ENCODE assay signal across 1 cellular context in the genomic region with DNA sequence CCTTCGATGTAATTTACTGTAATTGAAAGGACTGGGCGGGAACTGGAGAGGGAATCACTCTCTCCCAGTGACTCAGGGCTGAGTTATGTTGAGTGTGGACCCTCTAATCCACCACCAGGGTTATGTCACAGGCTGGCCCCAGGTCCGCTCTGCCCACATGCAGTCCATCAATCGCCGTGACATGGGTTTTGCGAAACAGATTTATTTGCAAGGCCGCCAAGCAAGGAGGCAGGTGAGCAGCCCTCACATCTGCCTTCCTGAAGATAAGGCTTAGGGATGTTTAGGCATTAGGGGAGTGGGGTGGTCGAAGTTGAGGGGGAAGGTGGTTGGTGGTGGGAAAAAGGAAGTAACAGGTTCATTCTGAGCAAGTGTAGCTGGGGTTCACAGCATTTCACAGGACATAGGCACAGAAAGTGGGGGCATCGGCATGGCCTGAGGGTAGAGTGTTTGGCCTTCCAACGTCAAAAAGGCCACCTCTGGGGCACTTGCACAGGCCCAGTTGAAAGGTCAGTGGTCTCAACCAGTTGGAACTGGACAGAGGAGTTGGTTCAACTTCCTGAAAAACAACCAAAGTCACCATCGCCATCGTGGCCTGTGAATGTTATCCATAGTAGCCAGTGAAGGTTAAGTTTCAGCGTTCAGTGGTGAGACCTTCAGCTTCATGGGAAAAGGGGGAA.
A peak's percentile ranks its signal among the peaks of the same experiment; 100 is the strongest.
TF ChIP-seq lines count a peak whose summit lies in the region.

No MANE protein-coding gene starts in this region.

TF ChIP-seq in HepG2, 621 proteins besides CTCF, POLR2A, EP300 and RAD21 (continued from another document and continues in another):
- TF ChIP-seq, protein P1, sequence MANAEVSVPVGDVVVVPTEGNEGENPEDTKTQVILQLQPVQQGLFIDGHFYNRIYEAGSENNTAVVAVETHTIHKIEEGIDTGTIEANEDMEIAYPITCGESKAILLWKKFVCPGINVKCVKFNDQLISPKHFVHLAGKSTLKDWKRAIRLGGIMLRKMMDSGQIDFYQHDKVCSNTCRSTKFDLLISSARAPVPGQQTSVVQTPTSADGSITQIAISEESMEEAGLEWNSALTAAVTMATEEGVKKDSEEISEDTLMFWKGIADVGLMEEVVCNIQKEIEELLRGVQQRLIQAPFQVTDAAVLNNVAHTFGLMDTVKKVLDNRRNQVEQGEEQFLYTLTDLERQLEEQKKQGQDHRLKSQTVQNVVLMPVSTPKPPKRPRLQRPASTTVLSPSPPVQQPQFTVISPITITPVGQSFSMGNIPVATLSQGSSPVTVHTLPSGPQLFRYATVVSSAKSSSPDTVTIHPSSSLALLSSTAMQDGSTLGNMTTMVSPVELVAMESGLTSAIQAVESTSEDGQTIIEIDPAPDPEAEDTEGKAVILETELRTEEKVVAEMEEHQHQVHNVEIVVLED (CRISPR knock-in tag; IDR thresholded peaks at IDR 0.05; ENCODE audit: borderline replicate concordance): no peak
- TF ChIP-seq ZBTB21 (CRISPR knock-in tag; IDR thresholded peaks at IDR 0.05) (peak; percentile 42; the same call in 1 of the 2 replicates), U2AF2 (IDR thresholded peaks at IDR 0.05; ENCODE audit: low read depth, low read length) (no peak), MEIS2 (CRISPR knock-in tag; IDR thresholded peaks at IDR 0.05) (0 out of 2 replicates have a peak, but pooled peaks have one; percentile 21), FOXP1 (IDR thresholded peaks at IDR 0.05) (no peak), FOXP1 (CRISPR knock-in tag; IDR thresholded peaks at IDR 0.05) (peak; percentile 25; the same call in 1 of the 2 replicates), ZNF709 (CRISPR knock-in tag; IDR thresholded peaks at IDR 0.05) (peak; percentile 66; the same call in 1 of the 2 replicates), ZSCAN20 (CRISPR knock-in tag; IDR thresholded peaks at IDR 0.05; ENCODE audit: borderline replicate concordance) (no peak), TCF7L2 (IDR thresholded peaks at IDR 0.05; ENCODE audit: low read depth, low read length) (no peak), ZNF550 (CRISPR knock-in tag; IDR thresholded peaks at IDR 0.05; ENCODE audit: borderline replicate concordance) (0 out of 2 replicates have a peak, but pooled peaks have one; percentile 21), FOXC1 (CRISPR knock-in tag; IDR thresholded peaks at IDR 0.05; ENCODE audit: borderline replicate concordance) (peak; percentile 15; the same call in 1 of the 2 replicates), STAG1 (CRISPR knock-in tag; IDR thresholded peaks at IDR 0.05) (no peak), ZNF7 (CRISPR knock-in tag; IDR thresholded peaks at IDR 0.05) (no peak), CBX2 (IDR thresholded peaks at IDR 0.05; ENCODE audit: low read depth, low read length) (no peak), CBX2 (CRISPR knock-in tag; IDR thresholded peaks at IDR 0.05; ENCODE audit: low read depth) (no peak), KLF9 (CRISPR knock-in tag; IDR thresholded peaks at IDR 0.05; ENCODE audit: low read depth) (no peak), REXO4 (CRISPR knock-in tag; IDR thresholded peaks at IDR 0.05; ENCODE audit: borderline replicate concordance) (no peak), HMGA1 (CRISPR knock-in tag; conservative IDR thresholded peaks at IDR 0.05) (no peak), GABPB1 (CRISPR knock-in tag; IDR thresholded peaks at IDR 0.05) (no peak), ZFY (CRISPR knock-in tag; IDR thresholded peaks at IDR 0.05) (peak; percentile 13; the same call in 1 of the 2 replicates), SRSF9 (IDR thresholded peaks at IDR 0.05; ENCODE audit: borderline replicate concordance, insufficient read depth, low read depth, low read length, poor library complexity, severe bottlenecking) (no peak), ZNF891 (CRISPR knock-in tag; IDR thresholded peaks at IDR 0.05) (no peak), NR3C1 (CRISPR knock-in tag; IDR thresholded peaks at IDR 0.05) (no peak), ATRX (CRISPR knock-in tag; IDR thresholded peaks at IDR 0.05; ENCODE audit: borderline replicate concordance) (no peak), PITX1 (CRISPR knock-in tag; IDR thresholded peaks at IDR 0.05) (peak; percentile 51; the same call in 1 of the 2 replicates), ARNT (IDR thresholded peaks at IDR 0.05) (no peak)
- TF ChIP-seq, protein P2, sequence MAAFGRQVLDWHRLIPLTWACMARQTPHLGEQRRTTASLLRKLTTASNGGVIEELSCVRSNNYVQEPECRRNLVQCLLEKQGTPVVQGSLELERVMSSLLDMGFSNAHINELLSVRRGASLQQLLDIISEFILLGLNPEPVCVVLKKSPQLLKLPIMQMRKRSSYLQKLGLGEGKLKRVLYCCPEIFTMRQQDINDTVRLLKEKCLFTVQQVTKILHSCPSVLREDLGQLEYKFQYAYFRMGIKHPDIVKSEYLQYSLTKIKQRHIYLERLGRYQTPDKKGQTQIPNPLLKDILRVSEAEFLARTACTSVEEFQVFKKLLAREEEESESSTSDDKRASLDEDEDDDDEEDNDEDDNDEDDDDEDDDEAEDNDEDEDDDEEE (CRISPR knock-in tag; IDR thresholded peaks at IDR 0.05): 0 out of 2 replicates have a peak, but pooled peaks have one; percentile 42
- TF ChIP-seq, protein P3, sequence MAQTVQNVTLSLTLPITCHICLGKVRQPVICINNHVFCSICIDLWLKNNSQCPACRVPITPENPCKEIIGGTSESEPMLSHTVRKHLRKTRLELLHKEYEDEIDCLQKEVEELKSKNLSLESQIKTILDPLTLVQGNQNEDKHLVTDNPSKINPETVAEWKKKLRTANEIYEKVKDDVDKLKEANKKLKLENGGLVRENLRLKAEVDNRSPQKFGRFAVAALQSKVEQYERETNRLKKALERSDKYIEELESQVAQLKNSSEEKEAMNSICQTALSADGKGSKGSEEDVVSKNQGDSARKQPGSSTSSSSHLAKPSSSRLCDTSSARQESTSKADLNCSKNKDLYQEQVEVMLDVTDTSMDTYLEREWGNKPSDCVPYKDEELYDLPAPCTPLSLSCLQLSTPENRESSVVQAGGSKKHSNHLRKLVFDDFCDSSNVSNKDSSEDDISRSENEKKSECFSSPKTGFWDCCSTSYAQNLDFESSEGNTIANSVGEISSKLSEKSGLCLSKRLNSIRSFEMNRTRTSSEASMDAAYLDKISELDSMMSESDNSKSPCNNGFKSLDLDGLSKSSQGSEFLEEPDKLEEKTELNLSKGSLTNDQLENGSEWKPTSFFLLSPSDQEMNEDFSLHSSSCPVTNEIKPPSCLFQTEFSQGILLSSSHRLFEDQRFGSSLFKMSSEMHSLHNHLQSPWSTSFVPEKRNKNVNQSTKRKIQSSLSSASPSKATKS (CRISPR knock-in tag; IDR thresholded peaks at IDR 0.05): peak; percentile 64; the same call in 1 of the 2 replicates
- TF ChIP-seq, protein P4, sequence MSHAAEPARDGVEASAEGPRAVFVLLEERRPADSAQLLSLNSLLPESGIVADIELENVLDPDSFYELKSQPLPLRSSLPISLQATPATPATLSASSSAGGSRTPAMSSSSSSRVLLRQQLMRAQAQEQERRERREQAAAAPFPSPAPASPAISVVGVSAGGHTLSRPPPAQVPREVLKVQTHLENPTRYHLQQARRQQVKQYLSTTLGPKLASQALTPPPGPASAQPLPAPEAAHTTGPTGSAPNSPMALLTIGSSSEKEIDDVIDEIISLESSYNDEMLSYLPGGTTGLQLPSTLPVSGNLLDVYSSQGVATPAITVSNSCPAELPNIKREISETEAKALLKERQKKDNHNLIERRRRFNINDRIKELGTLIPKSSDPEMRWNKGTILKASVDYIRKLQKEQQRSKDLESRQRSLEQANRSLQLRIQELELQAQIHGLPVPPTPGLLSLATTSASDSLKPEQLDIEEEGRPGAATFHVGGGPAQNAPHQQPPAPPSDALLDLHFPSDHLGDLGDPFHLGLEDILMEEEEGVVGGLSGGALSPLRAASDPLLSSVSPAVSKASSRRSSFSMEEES (CRISPR knock-in tag; IDR thresholded peaks at IDR 0.05): no peak
- TF ChIP-seq, protein P5, sequence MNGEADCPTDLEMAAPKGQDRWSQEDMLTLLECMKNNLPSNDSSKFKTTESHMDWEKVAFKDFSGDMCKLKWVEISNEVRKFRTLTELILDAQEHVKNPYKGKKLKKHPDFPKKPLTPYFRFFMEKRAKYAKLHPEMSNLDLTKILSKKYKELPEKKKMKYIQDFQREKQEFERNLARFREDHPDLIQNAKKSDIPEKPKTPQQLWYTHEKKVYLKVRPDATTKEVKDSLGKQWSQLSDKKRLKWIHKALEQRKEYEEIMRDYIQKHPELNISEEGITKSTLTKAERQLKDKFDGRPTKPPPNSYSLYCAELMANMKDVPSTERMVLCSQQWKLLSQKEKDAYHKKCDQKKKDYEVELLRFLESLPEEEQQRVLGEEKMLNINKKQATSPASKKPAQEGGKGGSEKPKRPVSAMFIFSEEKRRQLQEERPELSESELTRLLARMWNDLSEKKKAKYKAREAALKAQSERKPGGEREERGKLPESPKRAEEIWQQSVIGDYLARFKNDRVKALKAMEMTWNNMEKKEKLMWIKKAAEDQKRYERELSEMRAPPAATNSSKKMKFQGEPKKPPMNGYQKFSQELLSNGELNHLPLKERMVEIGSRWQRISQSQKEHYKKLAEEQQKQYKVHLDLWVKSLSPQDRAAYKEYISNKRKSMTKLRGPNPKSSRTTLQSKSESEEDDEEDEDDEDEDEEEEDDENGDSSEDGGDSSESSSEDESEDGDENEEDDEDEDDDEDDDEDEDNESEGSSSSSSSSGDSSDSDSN (CRISPR knock-in tag; IDR thresholded peaks at IDR 0.05): peak; percentile 37
- TF ChIP-seq, protein P6, sequence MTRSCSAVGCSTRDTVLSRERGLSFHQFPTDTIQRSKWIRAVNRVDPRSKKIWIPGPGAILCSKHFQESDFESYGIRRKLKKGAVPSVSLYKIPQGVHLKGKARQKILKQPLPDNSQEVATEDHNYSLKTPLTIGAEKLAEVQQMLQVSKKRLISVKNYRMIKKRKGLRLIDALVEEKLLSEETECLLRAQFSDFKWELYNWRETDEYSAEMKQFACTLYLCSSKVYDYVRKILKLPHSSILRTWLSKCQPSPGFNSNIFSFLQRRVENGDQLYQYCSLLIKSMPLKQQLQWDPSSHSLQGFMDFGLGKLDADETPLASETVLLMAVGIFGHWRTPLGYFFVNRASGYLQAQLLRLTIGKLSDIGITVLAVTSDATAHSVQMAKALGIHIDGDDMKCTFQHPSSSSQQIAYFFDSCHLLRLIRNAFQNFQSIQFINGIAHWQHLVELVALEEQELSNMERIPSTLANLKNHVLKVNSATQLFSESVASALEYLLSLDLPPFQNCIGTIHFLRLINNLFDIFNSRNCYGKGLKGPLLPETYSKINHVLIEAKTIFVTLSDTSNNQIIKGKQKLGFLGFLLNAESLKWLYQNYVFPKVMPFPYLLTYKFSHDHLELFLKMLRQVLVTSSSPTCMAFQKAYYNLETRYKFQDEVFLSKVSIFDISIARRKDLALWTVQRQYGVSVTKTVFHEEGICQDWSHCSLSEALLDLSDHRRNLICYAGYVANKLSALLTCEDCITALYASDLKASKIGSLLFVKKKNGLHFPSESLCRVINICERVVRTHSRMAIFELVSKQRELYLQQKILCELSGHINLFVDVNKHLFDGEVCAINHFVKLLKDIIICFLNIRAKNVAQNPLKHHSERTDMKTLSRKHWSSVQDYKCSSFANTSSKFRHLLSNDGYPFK (CRISPR knock-in tag; IDR thresholded peaks at IDR 0.05; ENCODE audit: borderline replicate concordance): peak; percentile 26; the same call in 1 of the 2 replicates
- TF ChIP-seq, protein P7, sequence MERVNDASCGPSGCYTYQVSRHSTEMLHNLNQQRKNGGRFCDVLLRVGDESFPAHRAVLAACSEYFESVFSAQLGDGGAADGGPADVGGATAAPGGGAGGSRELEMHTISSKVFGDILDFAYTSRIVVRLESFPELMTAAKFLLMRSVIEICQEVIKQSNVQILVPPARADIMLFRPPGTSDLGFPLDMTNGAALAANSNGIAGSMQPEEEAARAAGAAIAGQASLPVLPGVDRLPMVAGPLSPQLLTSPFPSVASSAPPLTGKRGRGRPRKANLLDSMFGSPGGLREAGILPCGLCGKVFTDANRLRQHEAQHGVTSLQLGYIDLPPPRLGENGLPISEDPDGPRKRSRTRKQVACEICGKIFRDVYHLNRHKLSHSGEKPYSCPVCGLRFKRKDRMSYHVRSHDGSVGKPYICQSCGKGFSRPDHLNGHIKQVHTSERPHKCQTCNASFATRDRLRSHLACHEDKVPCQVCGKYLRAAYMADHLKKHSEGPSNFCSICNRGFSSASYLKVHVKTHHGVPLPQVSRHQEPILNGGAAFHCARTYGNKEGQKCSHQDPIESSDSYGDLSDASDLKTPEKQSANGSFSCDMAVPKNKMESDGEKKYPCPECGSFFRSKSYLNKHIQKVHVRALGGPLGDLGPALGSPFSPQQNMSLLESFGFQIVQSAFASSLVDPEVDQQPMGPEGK (CRISPR knock-in tag; IDR thresholded peaks at IDR 0.05): 0 out of 2 replicates have a peak, but pooled peaks have one; percentile 7
- TF ChIP-seq, protein P8, sequence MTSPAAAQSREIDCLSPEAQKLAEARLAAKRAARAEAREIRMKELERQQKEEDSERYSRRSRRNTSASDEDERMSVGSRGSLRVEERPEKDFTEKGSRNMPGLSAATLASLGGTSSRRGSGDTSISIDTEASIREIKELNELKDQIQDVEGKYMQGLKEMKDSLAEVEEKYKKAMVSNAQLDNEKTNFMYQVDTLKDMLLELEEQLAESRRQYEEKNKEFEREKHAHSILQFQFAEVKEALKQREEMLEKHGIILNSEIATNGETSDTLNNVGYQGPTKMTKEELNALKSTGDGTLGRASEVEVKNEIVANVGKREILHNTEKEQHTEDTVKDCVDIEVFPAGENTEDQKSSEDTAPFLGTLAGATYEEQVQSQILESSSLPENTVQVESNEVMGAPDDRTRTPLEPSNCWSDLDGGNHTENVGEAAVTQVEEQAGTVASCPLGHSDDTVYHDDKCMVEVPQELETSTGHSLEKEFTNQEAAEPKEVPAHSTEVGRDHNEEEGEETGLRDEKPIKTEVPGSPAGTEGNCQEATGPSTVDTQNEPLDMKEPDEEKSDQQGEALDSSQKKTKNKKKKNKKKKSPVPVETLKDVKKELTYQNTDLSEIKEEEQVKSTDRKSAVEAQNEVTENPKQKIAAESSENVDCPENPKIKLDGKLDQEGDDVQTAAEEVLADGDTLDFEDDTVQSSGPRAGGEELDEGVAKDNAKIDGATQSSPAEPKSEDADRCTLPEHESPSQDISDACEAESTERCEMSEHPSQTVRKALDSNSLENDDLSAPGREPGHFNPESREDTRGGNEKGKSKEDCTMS (CRISPR knock-in tag; conservative IDR thresholded peaks at IDR 0.05): no peak
- TF ChIP-seq, protein P9, sequence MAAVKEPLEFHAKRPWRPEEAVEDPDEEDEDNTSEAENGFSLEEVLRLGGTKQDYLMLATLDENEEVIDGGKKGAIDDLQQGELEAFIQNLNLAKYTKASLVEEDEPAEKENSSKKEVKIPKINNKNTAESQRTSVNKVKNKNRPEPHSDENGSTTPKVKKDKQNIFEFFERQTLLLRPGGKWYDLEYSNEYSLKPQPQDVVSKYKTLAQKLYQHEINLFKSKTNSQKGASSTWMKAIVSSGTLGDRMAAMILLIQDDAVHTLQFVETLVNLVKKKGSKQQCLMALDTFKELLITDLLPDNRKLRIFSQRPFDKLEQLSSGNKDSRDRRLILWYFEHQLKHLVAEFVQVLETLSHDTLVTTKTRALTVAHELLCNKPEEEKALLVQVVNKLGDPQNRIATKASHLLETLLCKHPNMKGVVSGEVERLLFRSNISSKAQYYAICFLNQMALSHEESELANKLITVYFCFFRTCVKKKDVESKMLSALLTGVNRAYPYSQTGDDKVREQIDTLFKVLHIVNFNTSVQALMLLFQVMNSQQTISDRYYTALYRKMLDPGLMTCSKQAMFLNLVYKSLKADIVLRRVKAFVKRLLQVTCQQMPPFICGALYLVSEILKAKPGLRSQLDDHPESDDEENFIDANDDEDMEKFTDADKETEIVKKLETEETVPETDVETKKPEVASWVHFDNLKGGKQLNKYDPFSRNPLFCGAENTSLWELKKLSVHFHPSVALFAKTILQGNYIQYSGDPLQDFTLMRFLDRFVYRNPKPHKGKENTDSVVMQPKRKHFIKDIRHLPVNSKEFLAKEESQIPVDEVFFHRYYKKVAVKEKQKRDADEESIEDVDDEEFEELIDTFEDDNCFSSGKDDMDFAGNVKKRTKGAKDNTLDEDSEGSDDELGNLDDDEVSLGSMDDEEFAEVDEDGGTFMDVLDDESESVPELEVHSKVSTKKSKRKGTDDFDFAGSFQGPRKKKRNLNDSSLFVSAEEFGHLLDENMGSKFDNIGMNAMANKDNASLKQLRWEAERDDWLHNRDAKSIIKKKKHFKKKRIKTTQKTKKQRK (IDR thresholded peaks at IDR 0.05; ENCODE audit: low read length): no peak
